ENCODE assay signal across 16 cellular contexts in the genomic region with DNA sequence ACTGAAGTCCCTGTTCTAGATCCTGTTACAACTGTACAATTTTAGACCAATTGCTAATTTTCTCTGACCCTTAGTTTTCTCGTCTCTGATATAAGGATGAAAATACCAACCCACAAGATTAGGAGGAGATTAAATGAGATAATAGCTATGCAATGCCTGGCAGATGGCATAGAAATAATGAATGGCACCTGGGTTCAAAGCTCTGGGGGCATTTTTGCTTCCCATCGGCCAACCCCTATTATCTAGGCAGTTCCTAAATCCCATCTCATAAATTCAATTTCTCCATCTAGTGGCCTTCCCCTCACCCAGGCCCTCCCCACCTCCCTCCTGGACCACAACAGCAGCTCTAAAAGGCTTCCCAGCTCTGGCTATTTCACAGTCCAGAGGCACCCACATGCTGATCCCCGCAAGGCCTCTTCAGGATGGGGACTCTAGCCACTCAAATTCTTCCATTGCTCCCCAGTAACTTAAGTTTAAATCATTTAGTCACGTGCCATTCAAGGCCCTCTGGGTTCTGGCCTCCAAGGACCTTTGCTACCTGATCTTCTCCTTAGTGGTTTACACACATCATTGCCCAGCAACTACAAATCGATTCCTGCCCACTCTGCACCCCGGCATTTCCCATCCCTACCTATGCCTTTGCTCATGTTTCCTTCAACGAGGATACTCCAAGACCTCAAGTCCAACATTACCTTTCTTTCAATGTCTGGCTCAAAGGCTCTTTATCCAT.
DNase-seq lines count a peak whose midpoint lies in the region; ATAC-seq, FAIRE-seq and TF ChIP-seq lines count a peak whose summit lies in the region.
"Had no signal": no experiment of that assay in that cellular context is flagged by ENCODE, and none has a peak within 500 bp of the region (broad histone marks: within the 10 kb centered on the region; RNA-seq: fewer than 3 reads in every experiment).

No MANE protein-coding gene starts in this region.

- no peaks in the 10 kb centered on the region for H3K27me3 Mint-ChIP-seq in activated CD4-positive, alpha-beta T cell treated with anti-CD3 and anti-CD28 coated beads for 36 hours
- no peaks in the 10 kb centered on the region for H3K27me3 Mint-ChIP-seq in activated naive CD8-positive, alpha-beta T cell treated with anti-CD3 and anti-CD28 coated beads for 36 hours
- no peaks in the 10 kb centered on the region for H3K27me3 Mint-ChIP-seq in natural killer cell treated with Interleukin-12 subunit alpha and Interleukin-12 subunit beta and Interleukin-15 and Interleukin-18, amount 100 ng/mL, for 72 hours

- peak overlapping the region; percentile 9 for H3K4me3 Mint-ChIP-seq in activated CD4-positive, alpha-beta T cell treated with anti-CD3 and anti-CD28 coated beads for 36 hours
- no peak overlapping the region for H3K4me3 Mint-ChIP-seq in activated naive CD8-positive, alpha-beta T cell treated with anti-CD3 and anti-CD28 coated beads for 36 hours
- peak overlapping the region; percentile 19 for H3K4me3 Mint-ChIP-seq in natural killer cell treated with Interleukin-12 subunit alpha and Interleukin-12 subunit beta and Interleukin-15 and Interleukin-18, amount 100 ng/mL, for 72 hours

- DNase-seq in activated CD4-positive, alpha-beta T cell treated with anti-CD3 and anti-CD28 coated beads for 36 hours: no peak
- no peak for DNase-seq in activated CD4-positive, alpha-beta T cell treated with anti-CD3 and anti-CD28 coated beads for 48 hours
- DNase-seq in GM12891 (ENCODE audit: insufficient read length, low spot score) (no peak), HuH-7 (ENCODE audit: low spot score) (no peak), DMS53 (lab: John Stamatoyannopoulos, UW) (no peak)
- no peak for DNase-seq in activated naive CD8-positive, alpha-beta T cell treated with anti-CD3 and anti-CD28 coated beads for 36 hours
- no peak for DNase-seq in natural killer cell treated with Interleukin-12 subunit alpha and Interleukin-12 subunit beta and Interleukin-15 and Interleukin-18, amount 100 ng/mL, for 72 hours (ENCODE audit: low spot score)
- DNase-seq: anterior cingulate cortex, colonic mucosa, COR-L47, esophagus squamous epithelium, hippocampal formation, left colon, T-helper 9 cell had no signal

- H3K9me3 Mint-ChIP-seq in activated CD4-positive, alpha-beta T cell treated with anti-CD3 and anti-CD28 coated beads for 36 hours (ENCODE audit: low read depth): no peaks in the 10 kb centered on the region
- H3K9me3 Mint-ChIP-seq in activated naive CD8-positive, alpha-beta T cell treated with anti-CD3 and anti-CD28 coated beads for 36 hours: no peaks in the 10 kb centered on the region
- H3K9me3 Mint-ChIP-seq in natural killer cell treated with Interleukin-12 subunit alpha and Interleukin-12 subunit beta and Interleukin-15 and Interleukin-18, amount 100 ng/mL, for 72 hours: no peaks in the 10 kb centered on the region

- POLR2A ChIA-PET in activated CD4-positive, alpha-beta T cell treated with anti-CD3 and anti-CD28 coated beads for 36 hours (lab: Charles Lee): interaction anchor here (2.6 kb wide), 1 partner anchor 23 kb away, joined by 12 read pairs; no protein-coding TSS in a partner anchor

- CTCF ChIA-PET in activated CD4-positive, alpha-beta T cell treated with anti-CD3 and anti-CD28 coated beads for 36 hours (lab: Charles Lee): interaction anchor here (0.7 to 0.9 kb wide), 3 partner anchors 18 to 49 kb away, joined by 3 to 5 read pairs (median 4); no protein-coding TSS in a partner anchor

- peaks cover 89% of the 10 kb centered on the region for H3K4me1 Mint-ChIP-seq in activated CD4-positive, alpha-beta T cell treated with anti-CD3 and anti-CD28 coated beads for 36 hours
- peaks cover 72% of the 10 kb centered on the region for H3K4me1 Mint-ChIP-seq in activated naive CD8-positive, alpha-beta T cell treated with anti-CD3 and anti-CD28 coated beads for 36 hours
- H3K4me1 Mint-ChIP-seq in natural killer cell treated with Interleukin-12 subunit alpha and Interleukin-12 subunit beta and Interleukin-15 and Interleukin-18, amount 100 ng/mL, for 72 hours (ENCODE audit: low read depth in 2 of 2): peaks cover 73 to 77% of the 10 kb centered on the region in 2 donors

- no peak for FAIRE-seq in GM12891 (lab: Jason Lieb, UNC)
- FAIRE-seq: A204.1 had no signal

- TF ChIP-seq POLR2A in GM12891 (IDR thresholded peaks at IDR 0.05; ENCODE audit: low read depth, low read length): peak; percentile 49

- peaks cover 81% of the 10 kb centered on the region for H3K36me3 Mint-ChIP-seq in activated CD4-positive, alpha-beta T cell treated with anti-CD3 and anti-CD28 coated beads for 36 hours (ENCODE audit: low read depth)
- peaks cover 70% of the 10 kb centered on the region for H3K36me3 Mint-ChIP-seq in activated naive CD8-positive, alpha-beta T cell treated with anti-CD3 and anti-CD28 coated beads for 36 hours
- H3K36me3 Mint-ChIP-seq in natural killer cell treated with Interleukin-12 subunit alpha and Interleukin-12 subunit beta and Interleukin-15 and Interleukin-18, amount 100 ng/mL, for 72 hours: peaks cover 61% of the 10 kb centered on the region

- peak overlapping the region; percentile 83 for H3K27ac Mint-ChIP-seq in activated CD4-positive, alpha-beta T cell treated with anti-CD3 and anti-CD28 coated beads for 36 hours
- peak overlapping the region; percentile 59 for H3K27ac Mint-ChIP-seq in activated naive CD8-positive, alpha-beta T cell treated with anti-CD3 and anti-CD28 coated beads for 36 hours
- H3K27ac Mint-ChIP-seq in natural killer cell treated with Interleukin-12 subunit alpha and Interleukin-12 subunit beta and Interleukin-15 and Interleukin-18, amount 100 ng/mL, for 72 hours: peak overlapping the region; percentile 63 to 80

- intact Hi-C loops in activated CD4-positive, alpha-beta T cell treated with anti-CD3 and anti-CD28 coated beads for 36 hours (cut with DNase I, micrococcal nuclease): no loop called here

- no peak for ATAC-seq in activated CD4-positive, alpha-beta T cell treated with anti-CD3 and anti-CD28 coated beads for 36 hours
- ATAC-seq in natural killer cell treated with Interleukin-12 subunit alpha and Interleukin-12 subunit beta and Interleukin-15 and Interleukin-18, amount 100 ng/mL, for 72 hours: no peak
- no peak for ATAC-seq in GM21717 (IDR thresholded peaks at IDR 0.05; ENCODE audit: unreplicated experiment)
- ATAC-seq: left colon had no signal

TF ChIP-seq in GM12891, 5 proteins besides CTCF, POLR2A, EP300 and RAD21:
- TF ChIP-seq SPI1 (IDR thresholded peaks at IDR 0.05; ENCODE audit: low read depth, low read length): no peak
- TF ChIP-seq TAF1 (IDR thresholded peaks at IDR 0.05; ENCODE audit: low read depth, low read length): no peak
- no peak for TF ChIP-seq POU2F2 (IDR thresholded peaks at IDR 0.05; ENCODE audit: low read depth, low read length)
- peak; percentile 66 for TF ChIP-seq POLR2AphosphoS5 (IDR thresholded peaks at IDR 0.05; ENCODE audit: low read depth, low read length)
- no peak for TF ChIP-seq PAX5 (IDR thresholded peaks at IDR 0.05; ENCODE audit: insufficient read depth, low read length, severe bottlenecking)
